ENCODE assay signal across 8 cellular contexts in the genomic region with DNA sequence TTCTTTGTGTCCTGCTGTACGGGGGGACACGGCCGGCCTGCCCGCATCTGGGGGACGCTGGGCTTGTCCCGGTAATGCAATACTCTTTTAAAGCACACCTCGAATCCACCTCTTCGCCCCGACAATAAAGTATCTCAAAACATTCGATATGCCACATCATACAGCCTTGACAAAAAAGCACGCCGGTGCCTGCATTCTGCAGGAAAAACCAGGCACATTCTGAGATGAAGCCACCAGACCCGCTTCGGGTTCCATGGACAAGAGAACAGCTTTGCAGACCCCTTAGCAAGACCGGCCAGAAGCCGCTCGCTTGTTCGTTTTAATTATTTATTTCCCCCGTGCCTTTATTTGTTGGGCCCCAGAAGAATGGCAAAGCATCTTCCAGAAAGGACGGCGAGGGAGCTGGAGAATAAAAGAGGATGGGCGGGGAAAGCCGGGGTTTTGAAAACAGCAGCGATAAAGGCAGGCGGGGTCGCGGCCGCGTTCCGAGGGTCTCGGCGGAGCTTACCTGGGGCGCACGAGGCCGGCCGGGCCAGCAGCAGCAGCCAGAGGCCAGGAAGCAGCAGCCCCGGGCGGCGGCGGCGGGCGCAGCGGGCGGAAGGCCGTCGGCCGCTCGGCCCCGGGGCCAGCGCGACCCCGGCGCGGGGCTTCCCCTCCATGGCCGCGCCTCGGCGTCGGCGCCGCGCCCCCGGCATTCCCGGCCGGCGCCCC. TPM values are rescaled to one million over a fixed set of nuclear protein-coding genes. Genes with fewer than 3 reads are reported as not detected.
DNase-seq lines count a peak whose midpoint lies in the region; ATAC-seq and TF ChIP-seq lines count a peak whose summit lies in the region.

No MANE protein-coding gene starts in this region.

- H3K4me3 Mint-ChIP-seq in activated CD4-positive, alpha-beta memory T cell treated with anti-CD3 and anti-CD28 coated beads for 36 hours, result peak overlapping the region; percentile 79

- ATAC-seq in GM19438 (IDR thresholded peaks at IDR 0.05; ENCODE audit: low read depth, unreplicated experiment) (peak; percentile 49), HG03521 (IDR thresholded peaks at IDR 0.05; ENCODE audit: unreplicated experiment) (peak; percentile 35)

- H3K9me3 ChIP-seq in right atrium auricular region (no peaks in the 10 kb centered on the region), skeletal muscle tissue (ENCODE audit: control insufficient read depth in 3 of 3, low read length in 3 of 3) (no peaks in the 10 kb centered on the region)

- H3K36me3 Mint-ChIP-seq in activated CD4-positive, alpha-beta memory T cell treated with anti-CD3 and anti-CD28 coated beads for 36 hours, result no peaks in the 10 kb centered on the region

- peaks cover 10% of the 10 kb centered on the region for H3K4me1 Mint-ChIP-seq in activated CD4-positive, alpha-beta memory T cell treated with anti-CD3 and anti-CD28 coated beads for 36 hours (ENCODE audit: low read depth)

- DNase-seq in COLO668 (lab: John Stamatoyannopoulos, UW; ENCODE audit: unreplicated experiment), result peak; percentile 89
- DNase-seq in activated CD4-positive, alpha-beta memory T cell treated with anti-CD3 and anti-CD28 coated beads for 36 hours, result peak; percentile 11
- DNase-seq in right atrium auricular region (ENCODE audit: low spot score), result no peak
- DNase-seq in hippocampal formation (lab: John Stamatoyannopoulos, UW), result no peak
- DNase-seq in D341Med (ENCODE audit: low spot score), result no peak

- POLR2A ChIA-PET in activated CD4-positive, alpha-beta memory T cell treated with anti-CD3 and anti-CD28 coated beads for 36 hours (lab: Charles Lee), result no interaction called here

- intact Hi-C loops in activated CD4-positive, alpha-beta memory T cell treated with anti-CD3 and anti-CD28 coated beads for 36 hours (cut with micrococcal nuclease), result loop anchor here (1.0 to 10.0 kb wide), 2 partner anchors 94 to 236 kb away; no protein-coding TSS in a partner anchor

- peak overlapping the region in 2 of 3 donors; percentile 50 to 63 for H3K9ac ChIP-seq in skeletal muscle tissue (ENCODE audit: low read depth in 1 of 3, low read length in 3 of 3)

- no peak overlapping the region for H3K27ac Mint-ChIP-seq in activated CD4-positive, alpha-beta memory T cell treated with anti-CD3 and anti-CD28 coated beads for 36 hours

- CTCF ChIA-PET in activated CD4-positive, alpha-beta memory T cell treated with anti-CD3 and anti-CD28 coated beads for 36 hours (lab: Charles Lee), result interaction anchor here (1.2 to 1.6 kb wide), 2 partner anchors 34 to 94 kb away, joined by 3 to 15 read pairs; no protein-coding TSS in a partner anchor

- peaks cover 35% of the 10 kb centered on the region for H3K27me3 Mint-ChIP-seq in activated CD4-positive, alpha-beta memory T cell treated with anti-CD3 and anti-CD28 coated beads for 36 hours

- H3K27me3 ChIP-seq in right atrium auricular region, result no peaks in the 10 kb centered on the region
- H3K27me3 ChIP-seq in skeletal muscle tissue (ENCODE audit: control insufficient read depth in 3 of 3, insufficient read depth in 3 of 3, low read length in 3 of 3), result peaks cover 0 to 34% (median 24%) of the 10 kb centered on the region in 3 donors

- H3K4me1 ChIP-seq in right atrium auricular region, result peaks cover 0 to 18% of the 10 kb centered on the region in 2 donors
- peaks cover 9 to 16% (median 13%) of the 10 kb centered on the region in 3 donors for H3K4me1 ChIP-seq in skeletal muscle tissue (ENCODE audit: control insufficient read depth in 3 of 3, insufficient read depth in 3 of 3, low read length in 3 of 3)

- H3K27ac ChIP-seq in right atrium auricular region (no peak overlapping the region), skeletal muscle tissue (ENCODE audit: low read depth, low read length) (no peak overlapping the region)

- no peak for TF ChIP-seq CTCF in right atrium auricular region (IDR thresholded peaks at IDR 0.05)

- no peaks in the 10 kb centered on the region for H3K9me3 Mint-ChIP-seq in activated CD4-positive, alpha-beta memory T cell treated with anti-CD3 and anti-CD28 coated beads for 36 hours

- H3K36me3 ChIP-seq in right atrium auricular region, result no peaks in the 10 kb centered on the region
- H3K36me3 ChIP-seq in skeletal muscle tissue (ENCODE audit: control insufficient read depth in 3 of 3, insufficient read depth in 3 of 3, low read length in 3 of 3), result no peaks in the 10 kb centered on the region

- H3K4me3 ChIP-seq in right atrium auricular region, result peak overlapping the region; percentile 42 to 59
- peak overlapping the region; percentile 63 to 67 (median 63) for H3K4me3 ChIP-seq in skeletal muscle tissue (ENCODE audit: low read length in 3 of 3)

RNA-seq across cellular contexts. Expression of a gene that starts 0.5 kb away (rescaled TPM):
- under 1 TPM; 0.85 to 0.95 TPM for total RNA-seq in activated CD4-positive, alpha-beta memory T cell treated with anti-CD3 and anti-CD28 coated beads for 36 hours
- total RNA-seq in right atrium auricular region, result 1 to 10 TPM in 1 of 2 donors, under 1 TPM in 1; 0.85 to 1.4 TPM
- 4.2 TPM for total RNA-seq in skeletal muscle tissue

RNA-seq across cellular contexts. Expression of a gene that starts 55.1 kb away (rescaled TPM):
- 10 to 100 TPM; 11.8 to 14.7 TPM for total RNA-seq in activated CD4-positive, alpha-beta memory T cell treated with anti-CD3 and anti-CD28 coated beads for 36 hours
- total RNA-seq in right atrium auricular region (1 to 10 TPM; 7.3 to 9.4 TPM), skeletal muscle tissue (16.7 TPM)

Comparison
In these comparisons a context has a peak if more than half of its experiments do, and no peak if none do; other contexts are left out.
1. DNase-seq: peak in COLO668 (single experiment) and activated CD4-positive, alpha-beta memory T cell treated with anti-CD3 and anti-CD28 coated beads for 36 hours (single experiment); none in right atrium auricular region (single experiment), hippocampal formation (0 of 2) and D341Med (single experiment).